In genomic region chr18:77872166-77872565, GRCh38 we compare ENCODE assay signal across 23 cellular contexts.
"Had no signal": no experiment of that assay in that cellular context is flagged by ENCODE, and none has a peak within 500 bp of the region (broad histone marks: within the 10 kb centered on the region; RNA-seq: fewer than 3 reads in every experiment).

No MANE protein-coding gene starts in this region.

- H3K27me3 Mint-ChIP-seq: dendritic cell treated with granulocyte-macrophage colony-stimulating factor and Interleukin-4, amounts not matched to agents 40 ng/mL and 50 ng/mL, for 4 days had no signal

- H3K36me3 ChIP-seq: colonic mucosa, esophagus muscularis mucosa, esophagus squamous epithelium, gastrocnemius medialis, gastroesophageal sphincter, heart left ventricle, heart right ventricle had no signal

- H3K9me3 Mint-ChIP-seq: endodermal cell had no signal

- H3K27me3 ChIP-seq: colonic mucosa, esophagus squamous epithelium, foreskin keratinocyte, gastrocnemius medialis, heart left ventricle had no signal

- DNase-seq: colonic mucosa; cortex of kidney; dermis blood vessel endothelial cell; dorsolateral prefrontal cortex; effector CD8-positive, alpha-beta T cell; effector memory CD4-positive, alpha-beta T cell; effector memory CD8-positive, alpha-beta T cell; endodermal cell; erythroblast; esophagus squamous epithelium; foreskin fibroblast; foreskin keratinocyte; foreskin melanocyte; gastrocnemius medialis; glutamatergic neuron; head of caudate nucleus; heart left ventricle; heart right ventricle had no signal

- H3K27ac Mint-ChIP-seq: dendritic cell treated with granulocyte-macrophage colony-stimulating factor and Interleukin-4, amounts not matched to agents 40 ng/mL and 50 ng/mL, for 4 days; effector memory CD8-positive, alpha-beta T cell; endodermal cell had no signal

- H3K4me3 ChIP-seq: colonic mucosa, coronary artery, dorsolateral prefrontal cortex, esophagus muscularis mucosa, esophagus squamous epithelium, gastrocnemius medialis, gastroesophageal sphincter, heart left ventricle, heart right ventricle had no signal

- H3K4me3 Mint-ChIP-seq: dendritic cell treated with granulocyte-macrophage colony-stimulating factor and Interleukin-4, amounts not matched to agents 40 ng/mL and 50 ng/mL, for 4 days; effector memory CD8-positive, alpha-beta T cell; endodermal cell had no signal

- H3K4me1 ChIP-seq: colonic mucosa, esophagus squamous epithelium, foreskin keratinocyte, gastrocnemius medialis, gastroesophageal sphincter had no signal

- H3K9me3 ChIP-seq: colonic mucosa, esophagus muscularis mucosa, esophagus squamous epithelium, gastrocnemius medialis, gastroesophageal sphincter, heart left ventricle had no signal

- H3K27ac ChIP-seq: colonic mucosa, coronary artery, dorsolateral prefrontal cortex, epithelial cell of prostate, esophagus muscularis mucosa, esophagus squamous epithelium, foreskin keratinocyte, gastrocnemius medialis, gastroesophageal sphincter, heart left ventricle, heart right ventricle had no signal
